ENCODE assay signal across 14 cellular contexts in the genomic region with DNA sequence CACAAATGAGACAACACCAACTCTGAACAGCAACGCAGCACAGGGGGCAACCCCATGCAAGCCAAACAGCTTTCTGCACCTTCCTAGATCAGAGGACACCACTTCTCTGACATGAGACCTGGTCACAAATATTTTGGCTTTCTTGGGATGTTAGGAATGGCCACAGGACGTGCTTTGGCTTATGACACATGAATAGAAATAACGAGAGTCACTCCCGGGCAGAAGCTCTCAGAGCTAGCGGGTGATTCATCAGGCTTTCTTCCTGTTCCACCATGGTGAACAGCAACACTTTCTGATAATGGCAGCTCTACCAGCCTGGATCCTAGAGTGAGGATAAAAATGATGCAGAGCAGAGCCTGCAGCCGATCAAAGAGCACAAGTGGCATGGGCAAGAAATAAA. TPM values are rescaled to one million over a fixed set of nuclear protein-coding genes. Genes with fewer than 3 reads are reported as not detected.
DNase-seq lines count a peak whose midpoint lies in the region; ATAC-seq lines count a peak whose summit lies in the region.
"Had no signal": no experiment of that assay in that cellular context is flagged by ENCODE, and none has a peak within 500 bp of the region (broad histone marks: within the 10 kb centered on the region; RNA-seq: fewer than 3 reads in every experiment).

No MANE protein-coding gene starts in this region.

- H3K4me3 ChIP-seq in MG63 (no peak overlapping the region), mesenchymal stem cell (ENCODE audit: insufficient read depth in 1 of 2, low read depth in 1 of 2, low read length in 2 of 2) (no peak overlapping the region)
- H3K4me3 ChIP-seq: thoracic aorta had no signal

- H3K4me2 ChIP-seq in mesenchymal stem cell (ENCODE audit: low read length, poor library complexity, severe bottlenecking): no peak overlapping the region
- H3K4me2 ChIP-seq: KMS-11 had no signal

- H3K9me3 ChIP-seq in MG63: no peaks in the 10 kb centered on the region
- H3K9me3 ChIP-seq in mesenchymal stem cell (ENCODE audit: control insufficient read depth, low read length): peaks cover 6% of the 10 kb centered on the region
- H3K9me3 ChIP-seq: thoracic aorta had no signal

- H3K36me3 ChIP-seq in MG63: peaks cover 11% of the 10 kb centered on the region
- peaks cover 19 to 51% of the 10 kb centered on the region in 2 experiments for H3K36me3 ChIP-seq in mesenchymal stem cell (ENCODE audit: control insufficient read depth in 1 of 2, insufficient read depth in 2 of 2, low read depth in 1 of 2, low read length in 2 of 2)

- H2AFZ ChIP-seq in mesenchymal stem cell (ENCODE audit: low read depth, low read length): no peak overlapping the region

- H2BK15ac ChIP-seq in mesenchymal stem cell (ENCODE audit: low read depth, poor library complexity, severe bottlenecking): no peak overlapping the region

- peak overlapping the region; percentile 5 for H3K27ac ChIP-seq in mesenchymal stem cell (ENCODE audit: low read length, poor library complexity, severe bottlenecking)
- H3K27ac ChIP-seq: KMS-11, thoracic aorta had no signal

- H3K4me1 ChIP-seq in mesenchymal stem cell (ENCODE audit: control insufficient read depth, insufficient read depth, low read depth, low read length): peaks cover 3% of the 10 kb centered on the region

- H3K14ac ChIP-seq in mesenchymal stem cell (ENCODE audit: low read length in 2 of 2): no peak overlapping the region

- no peak overlapping the region for H3K9ac ChIP-seq in mesenchymal stem cell (ENCODE audit: low read length)
- H3K9ac ChIP-seq: KMS-11 had no signal

- no peak overlapping the region for H2AK5ac ChIP-seq in mesenchymal stem cell (ENCODE audit: low read length, severe bottlenecking)

- H4K91ac ChIP-seq in mesenchymal stem cell (ENCODE audit: low read length): no peak overlapping the region

- no peak overlapping the region for H3K18ac ChIP-seq in mesenchymal stem cell (ENCODE audit: low read depth in 1 of 2, low read length in 2 of 2)

- H3K79me1 ChIP-seq in mesenchymal stem cell (replicated peaks; ENCODE audit: low read length, poor library complexity, severe bottlenecking): no peaks in the 10 kb centered on the region

- DNase-seq in EL (peak; percentile 92), MG63 (peak; percentile 77), dermis blood vessel endothelial cell (peak; percentile 67), mesenchymal stem cell (peak; percentile 66), NCI-H446 (lab: John Stamatoyannopoulos, UW) (no peak), mesenteric fat pad (ENCODE audit: low spot score) (no peak)
- no peak for DNase-seq in effector CD4-positive, alpha-beta T cell
- DNase-seq: activated CD4-positive, alpha-beta T cell treated with anti-CD3 and anti-CD28 coated beads for 1 hour; CD8-positive, alpha-beta memory T cell; kidney; NCI-H2081 treated with DMSO at 0.1 percent for 48 hours had no signal

- no peak overlapping the region for H4K8ac ChIP-seq in mesenchymal stem cell (ENCODE audit: low read length)

- 30% methylated on average over 6 of the region's 6 CpGs for WGBS in mesenchymal stem cell

- no peak overlapping the region for H3K23ac ChIP-seq in mesenchymal stem cell (ENCODE audit: low read length in 2 of 2)

- no peak overlapping the region for H3K4ac ChIP-seq in mesenchymal stem cell (ENCODE audit: low read depth in 1 of 2, low read length in 2 of 2)

- H2BK120ac ChIP-seq in mesenchymal stem cell (ENCODE audit: low read depth, low read length): no peak overlapping the region

- no peak overlapping the region for H2BK12ac ChIP-seq in mesenchymal stem cell (ENCODE audit: low read length in 2 of 2)

- no peak overlapping the region for H2BK5ac ChIP-seq in mesenchymal stem cell (ENCODE audit: low read depth, low read length, poor library complexity, severe bottlenecking)

- H3K27me3 ChIP-seq in MG63: no peaks in the 10 kb centered on the region
- H3K27me3 ChIP-seq in mesenchymal stem cell (ENCODE audit: control insufficient read depth in 1 of 2, insufficient read depth in 1 of 2, low read length in 2 of 2): peaks cover 0 to 6% of the 10 kb centered on the region in 2 experiments

- ATAC-seq in GM19324 (IDR thresholded peaks at IDR 0.05; ENCODE audit: low FRiP score, unreplicated experiment): no peak

RNA-seq across cellular contexts. Expression of a gene that starts 39.4 kb away (rescaled TPM):
- 3.3 and 4.5 TPM in 2 replicates for total RNA-seq in MG63 (2014; rRNA removed; shearing (Covaris generic); ENCODE audit: low replicate concordance)
- total RNA-seq in dermis blood vessel endothelial cell (14.1 and 31.7 TPM in 2 replicates), mesenteric fat pad (6.8 TPM)
- polyA plus RNA-seq in mesenchymal stem cell (2013, experiment 1 of 2): 7.8 TPM
- polyA plus RNA-seq in mesenchymal stem cell (2013, experiment 2 of 2): 7.5 TPM

RNA-seq across cellular contexts. Expression of a gene that starts 52.3 kb away (rescaled TPM):
- 85.4 and 116 TPM in 2 replicates for total RNA-seq in MG63 (2014; rRNA removed; shearing (Covaris generic); ENCODE audit: low replicate concordance)
- 126 and 233 TPM in 2 replicates for total RNA-seq in dermis blood vessel endothelial cell
- 158 TPM for polyA plus RNA-seq in mesenchymal stem cell (2013, experiment 1 of 2)
- 158 TPM for polyA plus RNA-seq in mesenchymal stem cell (2013, experiment 2 of 2)
- 39.3 TPM for total RNA-seq in mesenteric fat pad

Comparison
In these comparisons a context has a peak if more than half of its experiments do, and no peak if none do; other contexts are left out.
1. DNase-seq: peak in EL (single experiment), MG63 (single experiment), dermis blood vessel endothelial cell (single experiment) and mesenchymal stem cell (single experiment); none in NCI-H446 (0 of 2), effector CD4-positive, alpha-beta T cell (single experiment) and mesenteric fat pad (single experiment).